In genomic region chr18:8257851-8258434, GRCh38 we compare ENCODE assay signal across 12 cellular contexts.
DNase-seq lines count a peak whose midpoint lies in the region; ATAC-seq and TF ChIP-seq lines count a peak whose summit lies in the region.
"Had no signal": no experiment of that assay in that cellular context is flagged by ENCODE, and none has a peak within 500 bp of the region (broad histone marks: within the 10 kb centered on the region; RNA-seq: fewer than 3 reads in every experiment).

No MANE protein-coding gene starts in this region.

- peak overlapping the region; percentile 29 for H3K27ac ChIP-seq in cardiac muscle cell
- no peak overlapping the region for H3K27ac ChIP-seq in upper lobe of right lung
- H3K27ac ChIP-seq: GM23248 had no signal

- ATAC-seq in upper lobe of right lung (no peak), GM18498 (IDR thresholded peaks at IDR 0.05; ENCODE audit: unreplicated experiment) (no peak)
- ATAC-seq: PC-3 had no signal

- TF ChIP-seq CTCF in cardiac muscle cell (IDR thresholded peaks at IDR 0.05; ENCODE audit: low read depth, low read length) (no peak), upper lobe of right lung (IDR thresholded peaks at IDR 0.05) (no peak)

- H3K4me1 ChIP-seq in cardiac muscle cell (ENCODE audit: low read depth), result peaks cover 30% of the 10 kb centered on the region
- no peaks in the 10 kb centered on the region for H3K4me1 ChIP-seq in upper lobe of right lung

- no peak for DNase-seq in cardiac muscle cell (ENCODE audit: low read depth in 1 of 2, low spot score in 1 of 2)
- DNase-seq in cardiac septum (ENCODE audit: low spot score), result no peak
- peak; percentile 7 for DNase-seq in SK-MEL-5 (ENCODE audit: low read depth, low spot score)
- DNase-seq in iris pigment epithelial cell (ENCODE audit: low read depth), result peak; percentile 26
- no peak for DNase-seq in upper lobe of right lung
- DNase-seq in T1000 (lab: John Stamatoyannopoulos, UW), result no peak
- DNase-seq in cerebellar nuclear complex (lab: John Stamatoyannopoulos, UW), result no peak
- DNase-seq: DMS53, GM23248, NCI-H510A, PC-3 had no signal

- H3K36me3 ChIP-seq in cardiac muscle cell (no peaks in the 10 kb centered on the region), upper lobe of right lung (peaks cover 9% of the 10 kb centered on the region)

- H3K4me3 ChIP-seq in cardiac muscle cell (no peak overlapping the region), upper lobe of right lung (no peak overlapping the region)
- H3K4me3 ChIP-seq: GM23248 had no signal

- H3K27me3 ChIP-seq in cardiac muscle cell, result no peaks in the 10 kb centered on the region
- H3K27me3 ChIP-seq in upper lobe of right lung, result no peaks in the 10 kb centered on the region

- intact Hi-C loops in cardiac septum (cut with DNase I) (no loop called here), upper lobe of right lung (cut with DNase I) (no loop called here)

- H3K9me3 ChIP-seq in cardiac muscle cell (ENCODE audit: low read depth) (no peaks in the 10 kb centered on the region), upper lobe of right lung (no peaks in the 10 kb centered on the region)

- in situ Hi-C loops in SK-MEL-5 (cut with HindIII; ENCODE audit: low pct_unique_long_range_greater_than_20kb, low sequenced_read_pairs), result no loop called here

Comparison
In these comparisons a context has a peak if more than half of its experiments do, and no peak if none do; other contexts are left out.
1. DNase-seq: peak in SK-MEL-5 (single experiment) and iris pigment epithelial cell (single experiment); none in cardiac muscle cell (0 of 2), cardiac septum (single experiment), upper lobe of right lung (single experiment), T1000 (single experiment) and cerebellar nuclear complex (0 of 2).